Comparison of ENCODE assay signal across 19 cellular contexts in genomic region chr2:68762112-68762511, GRCh38. TPM values are rescaled to one million over a fixed set of nuclear protein-coding genes. Genes with fewer than 3 reads are reported as not detected.
DNase-seq lines count a peak whose midpoint lies in the region; ATAC-seq, FAIRE-seq and TF ChIP-seq lines count a peak whose summit lies in the region.
"Had no signal": no experiment of that assay in that cellular context is flagged by ENCODE, and none has a peak within 500 bp of the region (broad histone marks: within the 10 kb centered on the region; RNA-seq: fewer than 3 reads in every experiment).

No MANE protein-coding gene starts in this region.

- H3K4me3 ChIP-seq in A549 (no peak overlapping the region), mesodermal cell (ENCODE audit: extremely low read depth, insufficient read depth, low read length, poor library complexity, severe bottlenecking) (no peak overlapping the region)
- H3K4me3 ChIP-seq in CD8-positive, alpha-beta memory T cell (ENCODE audit: low read length) = no peak overlapping the region
- H3K4me3 ChIP-seq: dorsolateral prefrontal cortex, SJCRH30 had no signal

- peak overlapping the region; percentile 61 to 82 (median 73) for H3K4me3 Mint-ChIP-seq in CD8-positive, alpha-beta memory T cell
- H3K4me3 Mint-ChIP-seq in activated B cell treated with CpG ODN at 0.5 μM for 24 hours = peak overlapping the region; percentile 21
- H3K4me3 Mint-ChIP-seq: mesothelial cell of epicardium had no signal

- H3K27ac ChIP-seq in A549 (no peak overlapping the region), mesodermal cell (ENCODE audit: low read depth, low read length, severe bottlenecking) (peak overlapping the region; percentile 83)
- H3K27ac ChIP-seq in CD8-positive, alpha-beta memory T cell (ENCODE audit: low read depth, low read length) = no peak overlapping the region
- H3K27ac ChIP-seq: SJCRH30 had no signal

- POLR2A ChIA-PET in A549 (lab: Yijun Ruan, JAX) = no interaction called here
- POLR2A ChIA-PET in CD8-positive, alpha-beta memory T cell (lab: Charles Lee) = interaction anchor here (1.0 kb wide), 2 partner anchors 10 to 14 kb away, joined by 3 read pairs; no protein-coding TSS in a partner anchor
- POLR2A ChIA-PET in activated B cell treated with CpG ODN at 0.5 μM for 24 hours (lab: Charles Lee) = interaction anchor here (0.6 to 22.0 kb wide), 16 partner anchors 9 to 296 kb away, joined by 3 to 1418 read pairs (median 8); partner anchors contain the start of genes APLF, ARHGAP25 and FBXO48

- no peak for TF ChIP-seq EP300 in A549 (IDR thresholded peaks at IDR 0.05)

- no peak overlapping the region for H3K4me2 ChIP-seq in A549

- DNase-seq in A549 (ENCODE audit: low read depth in 1 of 2, low spot score in 1 of 2) (no peak), activated B cell treated with CpG ODN at 0.5 μM for 24 hours (no peak), T-helper 9 cell (no peak), NCI-H1105 treated with DMSO at 0.1 percent for 48 hours (lab: John Stamatoyannopoulos, UW) (no peak)
- no peak for DNase-seq in CD8-positive, alpha-beta memory T cell
- DNase-seq: activated CD4-positive, CD25-positive, alpha-beta regulatory T cell treated with anti-CD3 and anti-CD28 coated beads, Interleukin-2, amount 50 U/mL, for 72 hours; amygdala; dorsolateral prefrontal cortex; NCI-H187; SJCRH30; stimulated activated CD4-positive, alpha-beta T cell treated with anti-CD3 and anti-CD28 coated beads, Interleukin-4, amount 100 ng/mL, for 1 hour had no signal

- TF ChIP-seq CTCF in A549 (IDR thresholded peaks at IDR 0.05) (no peak), activated B cell treated with CpG ODN at 0.5 μM for 24 hours (IDR thresholded peaks at IDR 0.05) (no peak)

- H3K27ac Mint-ChIP-seq in CD8-positive, alpha-beta memory T cell = peak overlapping the region; percentile 87 to 100 (median 96)
- H3K27ac Mint-ChIP-seq in activated B cell treated with CpG ODN at 0.5 μM for 24 hours = peak overlapping the region; percentile 96

- no peaks in the 10 kb centered on the region for H3K36me3 ChIP-seq in CD8-positive, alpha-beta memory T cell (ENCODE audit: insufficient read depth, low read length)
- no peaks in the 10 kb centered on the region for H3K36me3 ChIP-seq in mesodermal cell (ENCODE audit: control insufficient read depth, insufficient read depth, low read length)
- H3K36me3 ChIP-seq: SJCRH30 had no signal

- ATAC-seq in A549 (no peak), activated B cell treated with CpG ODN at 0.5 μM for 24 hours (ENCODE audit: low read depth) (no peak), HG02588 (IDR thresholded peaks at IDR 0.05; ENCODE audit: unreplicated experiment) (no peak), GM18517 (IDR thresholded peaks at IDR 0.05; ENCODE audit: unreplicated experiment) (no peak)
- ATAC-seq: HCT116 had no signal

- TF ChIP-seq POLR2A in A549 (IDR thresholded peaks at IDR 0.05; ENCODE audit: low read length) = no peak

- H3K9me3 Mint-ChIP-seq in CD8-positive, alpha-beta memory T cell = peaks cover 0 to 2% (median 2%) of the 10 kb centered on the region in 5 donors
- peaks cover under 1% of the 10 kb centered on the region for H3K9me3 Mint-ChIP-seq in activated B cell treated with CpG ODN at 0.5 μM for 24 hours

- peaks cover 11 to 28% (median 24%) of the 10 kb centered on the region in 3 donors for H3K36me3 Mint-ChIP-seq in CD8-positive, alpha-beta memory T cell
- H3K36me3 Mint-ChIP-seq in activated B cell treated with CpG ODN at 0.5 μM for 24 hours (ENCODE audit: low read depth) = peaks cover 18% of the 10 kb centered on the region

- intact Hi-C loops in activated B cell treated with CpG ODN at 0.5 μM for 24 hours (cut with micrococcal nuclease) = loop anchor here (1.0 kb wide), 5 partner anchors 8 to 47 kb away; no protein-coding TSS in a partner anchor

- H3K4me1 ChIP-seq in A549 = no peaks in the 10 kb centered on the region
- H3K4me1 ChIP-seq in CD8-positive, alpha-beta memory T cell (ENCODE audit: insufficient read depth, low read length) = peaks cover 98% of the 10 kb centered on the region
- H3K4me1 ChIP-seq in mesodermal cell (ENCODE audit: control insufficient read depth, insufficient read depth, low read length, poor library complexity, severe bottlenecking) = peaks cover 52% of the 10 kb centered on the region

- CTCF ChIA-PET in A549 (lab: Yijun Ruan, JAX) (interaction anchor here (1.4 to 4.6 kb wide), 2 partner anchors 11 to 75 kb away, joined by 4 to 47 read pairs; no protein-coding TSS in a partner anchor), activated B cell treated with CpG ODN at 0.5 μM for 24 hours (lab: Charles Lee) (interaction anchor here (0.8 to 2.0 kb wide), 13 partner anchors 9 to 146 kb away, joined by 3 to 28 read pairs (median 3); no protein-coding TSS in a partner anchor)
- CTCF ChIA-PET in CD8-positive, alpha-beta memory T cell (lab: Charles Lee) = interaction anchor here (0.8 to 2.6 kb wide), 5 partner anchors 9 to 163 kb away, joined by 3 to 18 read pairs (median 5); no protein-coding TSS in a partner anchor

- WGBS in A549 (ENCODE audit: missing lambda C conversion rate) = 90% methylated on average over 2 of the region's 2 CpGs
- 80 to 100% methylated on average over 1 of the region's 2 CpGs for WGBS in mesodermal cell (ENCODE audit: insufficient coverage in 2 of 2), 2 experiments

- peaks cover 0 to 4% of the 10 kb centered on the region in 2 donors for H3K27me3 Mint-ChIP-seq in CD8-positive, alpha-beta memory T cell
- no peaks in the 10 kb centered on the region for H3K27me3 Mint-ChIP-seq in activated B cell treated with CpG ODN at 0.5 μM for 24 hours

- peaks cover 89 to 100% (median 100%) of the 10 kb centered on the region in 3 donors for H3K4me1 Mint-ChIP-seq in CD8-positive, alpha-beta memory T cell
- H3K4me1 Mint-ChIP-seq in activated B cell treated with CpG ODN at 0.5 μM for 24 hours = peaks cover 84% of the 10 kb centered on the region

- peak; percentile 7 for FAIRE-seq in A549 (lab: Jason Lieb, UNC)

- H3K27me3 ChIP-seq in CD8-positive, alpha-beta memory T cell (ENCODE audit: insufficient read depth, low read length, poor library complexity, severe bottlenecking) = no peaks in the 10 kb centered on the region
- H3K27me3 ChIP-seq: dorsolateral prefrontal cortex, SJCRH30 had no signal

- no peaks in the 10 kb centered on the region; the same call in 2 of the 3 replicates for H3K9me3 ChIP-seq in A549
- H3K9me3 ChIP-seq in CD8-positive, alpha-beta memory T cell (ENCODE audit: low read length) = no peaks in the 10 kb centered on the region
- no peaks in the 10 kb centered on the region for H3K9me3 ChIP-seq in mesodermal cell (ENCODE audit: control insufficient read depth, low read length)
- H3K9me3 ChIP-seq: SJCRH30 had no signal

- TF ChIP-seq RAD21 in A549 (conservative IDR thresholded peaks at IDR 0.05 in 1 of 2, IDR thresholded peaks at IDR 0.05 in 1 of 2) = no peak

TF ChIP-seq in A549, 52 proteins besides CTCF, POLR2A, EP300 and RAD21:
- TF ChIP-seq CEBPB (IDR thresholded peaks at IDR 0.05) (peak; percentile 93 to 94), HOXB5 (CRISPR knock-in tag; IDR thresholded peaks at IDR 0.05) (no peak)
TF ChIP-seq in A549: peak in this region for 1.

RNA-seq across cellular contexts. Expression of gene ARHGAP25, which starts 27.5 kb away (rescaled TPM):
- polyA plus RNA-seq in A549 (2011; rRNA removed) (2.2 and 2.4 TPM in 2 replicates), A549 (2017; fragmentation: RNase III; extraction: RNeasy Plus Mini Kit Qiagen cat#74134 plus additional on column Dnase treatment) (0.50 to 0.65 TPM (median 0.52 TPM) in 3 replicates)
- 0.17 and 0.21 TPM in 2 replicates for polyA plus RNA-seq in A549 (2012; cell fraction: cytosol; rRNA removed)
- polyA plus RNA-seq in A549 (2012; cell fraction: nucleus; rRNA removed) = 0.13 and 0.36 TPM in 2 replicates
- polyA minus RNA-seq in A549 (2011; rRNA and poly(A)+ RNA removed) = 3.0 and 5.5 TPM in 2 replicates
- total RNA-seq in CD8-positive, alpha-beta memory T cell = 10 to 100 TPM; 74.7 to 75.2 TPM
- polyA plus RNA-seq in CD8-positive, alpha-beta memory T cell = 200 TPM
- 324 and 336 TPM in 2 replicates for total RNA-seq in activated B cell treated with CpG ODN at 0.5 μM for 24 hours
- 1.9 TPM for polyA plus RNA-seq in mesodermal cell (2013, experiment 1 of 2)
- 0.91 TPM for polyA plus RNA-seq in mesodermal cell (2013, experiment 2 of 2)
- total RNA-seq: G401, HT1080 had no signal
- polyA plus RNA-seq: BJ had no signal
